Comparison of ENCODE assay signal across 1 cellular context in the genomic region with DNA sequence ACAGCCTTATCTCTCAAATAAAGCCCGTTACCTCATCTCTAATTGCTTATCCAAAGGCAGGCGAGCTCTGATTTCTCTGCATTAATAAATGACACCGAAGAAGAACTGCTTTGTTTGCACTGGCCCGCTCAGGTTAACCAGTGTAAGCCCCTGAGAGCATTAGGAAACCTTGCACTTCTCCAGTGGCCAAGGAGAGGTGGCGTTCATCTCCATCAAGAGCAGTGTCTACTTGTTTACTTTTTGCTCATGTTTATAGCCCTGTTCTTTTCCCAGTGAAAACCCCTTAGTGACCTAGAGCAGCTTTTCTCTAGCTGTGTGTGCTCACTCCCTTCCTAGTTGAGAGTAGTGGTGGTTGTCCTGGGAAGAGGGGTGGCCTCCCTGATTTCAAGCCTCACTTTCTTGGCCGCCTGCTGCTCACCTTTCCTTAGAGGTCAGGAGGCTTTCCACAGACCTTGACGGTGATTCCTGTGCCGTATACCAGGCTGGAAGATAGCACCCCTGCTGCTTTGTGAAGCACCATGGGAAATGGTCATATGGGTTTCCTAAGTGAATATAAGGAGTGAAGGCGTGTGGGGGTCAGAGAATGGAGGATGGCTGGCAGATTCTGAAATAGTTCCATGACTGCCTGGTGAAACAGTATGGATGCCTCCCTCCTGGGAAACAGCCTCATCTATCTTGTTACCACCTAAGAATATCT.
TF ChIP-seq lines count a peak whose summit lies in the region.

No MANE protein-coding gene starts in this region.

TF ChIP-seq in IMR-90, 13 proteins besides CTCF, POLR2A, EP300 and RAD21:
- TF ChIP-seq RFX5 (IDR thresholded peaks at IDR 0.05; ENCODE audit: low read depth, low read length) = no peak
- no peak for TF ChIP-seq CHD1 (IDR thresholded peaks at IDR 0.05; ENCODE audit: low read depth, low read length)
